ENCODE assay signal across 8 cellular contexts in the genomic region with DNA sequence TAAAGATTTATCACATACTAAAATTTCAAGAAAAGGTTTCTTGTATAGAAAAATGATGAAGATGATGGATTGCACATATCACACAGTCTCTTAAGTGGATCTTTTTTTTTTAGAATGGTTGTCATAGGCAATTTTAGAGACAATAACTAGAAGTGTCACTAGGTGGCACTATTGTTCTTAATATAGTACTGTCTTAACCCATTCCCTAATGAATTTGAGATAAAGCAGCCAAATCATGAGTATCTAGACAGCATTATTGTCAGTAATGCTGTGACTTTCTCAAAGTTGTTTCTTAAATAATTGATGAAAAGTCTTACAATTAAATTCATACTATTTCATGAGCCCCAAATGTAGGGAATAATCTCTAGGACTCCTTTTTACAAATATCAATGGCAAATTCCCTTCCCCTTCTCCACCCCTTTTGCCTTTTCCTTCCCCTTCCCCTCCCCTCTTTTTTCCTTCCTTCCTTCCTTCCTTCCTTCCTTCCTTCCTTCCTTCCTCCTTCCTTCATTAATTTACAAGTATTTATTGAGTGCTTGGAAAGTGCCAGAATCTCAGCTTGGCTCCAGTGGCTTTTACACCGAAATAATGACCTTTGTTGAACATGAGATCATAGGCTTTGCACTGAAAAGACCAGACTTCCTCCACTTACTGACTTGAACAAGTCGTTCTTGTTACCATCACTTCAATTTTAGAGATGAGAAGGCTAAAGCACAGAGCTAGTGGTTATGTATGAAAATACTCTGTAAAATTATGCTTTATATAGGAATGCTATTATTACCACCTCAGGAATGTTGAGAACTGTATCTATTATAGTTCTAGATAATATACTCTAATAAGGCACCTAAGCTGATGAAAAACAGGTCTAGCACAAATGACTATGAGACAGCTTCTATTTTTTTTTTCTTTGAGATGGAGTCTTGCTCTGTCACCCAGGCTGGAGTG. TPM values are rescaled to one million over a fixed set of nuclear protein-coding genes. Genes with fewer than 3 reads are reported as not detected.
DNase-seq lines count a peak whose midpoint lies in the region; ATAC-seq and TF ChIP-seq lines count a peak whose summit lies in the region.

No MANE protein-coding gene starts in this region.

- H3K27ac ChIP-seq in SK-N-SH (ENCODE audit: low read depth in 2 of 2, low read length in 1 of 2), result peak overlapping the region; percentile 30 to 53; a peak in 3 of 4 replicates
- H3K27ac ChIP-seq in esophagus muscularis mucosa (replicated peaks in 1 of 4), result peak overlapping the region in 3 of 4 donors; percentile 19 to 49 (median 23)

- no peak overlapping the region for H2AFZ ChIP-seq in SK-N-SH (ENCODE audit: low read depth)

- H3K4me1 ChIP-seq in SK-N-SH (ENCODE audit: control insufficient read depth in 1 of 2, insufficient read depth in 2 of 2, low read depth in 1 of 2, low read length in 1 of 2) (peaks cover 4 to 25% of the 10 kb centered on the region in 2 experiments; a peak in 3 of 4 replicates), esophagus muscularis mucosa (peaks cover 0 to 8% (median 6%) of the 10 kb centered on the region in 4 donors)

- no peak overlapping the region for H3K4me3 Mint-ChIP-seq in naive thymus-derived CD8-positive, alpha-beta T cell

- peaks cover 0 to 1% (median 0%) of the 10 kb centered on the region in 9 donors for H3K9me3 Mint-ChIP-seq in naive thymus-derived CD8-positive, alpha-beta T cell

- TF ChIP-seq EP300 in SK-N-SH (IDR thresholded peaks at IDR 0.05; ENCODE audit: borderline replicate concordance in 1 of 2, low read depth in 1 of 2, low read length in 1 of 2) (no peak), esophagus muscularis mucosa (IDR thresholded peaks at IDR 0.05) (no peak)

- POLR2A ChIA-PET in SK-N-SH (lab: Yijun Ruan, JAX), result interaction anchor here (0.6 kb wide), 1 partner anchor 110 kb away, joined by 3 read pairs; no protein-coding TSS in a partner anchor
- POLR2A ChIA-PET in naive thymus-derived CD8-positive, alpha-beta T cell (lab: Charles Lee), result interaction anchor here (0.6 to 1.1 kb wide), 2 partner anchors 312 to 384 kb away, joined by 3 to 5 read pairs; no protein-coding TSS in a partner anchor

- intact Hi-C loops in esophagus muscularis mucosa (cut with DNase I), result loop anchor here (5.0 kb wide), 2 partner anchors 176 to 311 kb away; no protein-coding TSS in a partner anchor

- no peaks in the 10 kb centered on the region for H3K9me2 ChIP-seq in SK-N-SH

- 29% methylated on average over 2 of the region's 2 CpGs for WGBS in SK-N-SH (ENCODE audit: low lambda C conversion rate)
- WGBS in esophagus muscularis mucosa, result 23% methylated on average over 2 of the region's 2 CpGs

- H3K9ac ChIP-seq in SK-N-SH, result no peak overlapping the region

- no peaks in the 10 kb centered on the region for H3K27me3 ChIP-seq in SK-N-SH (ENCODE audit: insufficient read depth)
- H3K27me3 ChIP-seq in esophagus muscularis mucosa, result no peaks in the 10 kb centered on the region

- H3K9me3 ChIP-seq in SK-N-SH, result no peaks in the 10 kb centered on the region
- H3K9me3 ChIP-seq in esophagus muscularis mucosa, result no peaks in the 10 kb centered on the region

- H3F3A ChIP-seq in SK-N-SH (replicated peaks; ENCODE audit: insufficient read depth), result peaks cover 37% of the 10 kb centered on the region

- H3K79me2 ChIP-seq in SK-N-SH (ENCODE audit: insufficient read depth), result peaks cover under 1% of the 10 kb centered on the region; the same call in 1 of the 2 replicates

- peak; percentile 50 for ATAC-seq in GM18520 (IDR thresholded peaks at IDR 0.05; ENCODE audit: unreplicated experiment)
- ATAC-seq in naive thymus-derived CD8-positive, alpha-beta T cell, result peak; percentile 86 to 87
- ATAC-seq in HG03039 (IDR thresholded peaks at IDR 0.05; ENCODE audit: unreplicated experiment), result no peak

- H3K4me2 ChIP-seq in SK-N-SH, result no peak overlapping the region

- DNase-seq in AG20443 (ENCODE audit: low spot score) (peak; percentile 60), NCI-H1092 (lab: John Stamatoyannopoulos, UW) (peak; percentile 42), SK-N-SH (peak; percentile 59), esophagus muscularis mucosa (ENCODE audit: extremely low spot score) (no peak), HPDE6-E6E7 (ENCODE audit: extremely low spot score) (no peak)
- peak in 4 of 10 donors; percentile 28 to 76 (median 73) for DNase-seq in naive thymus-derived CD8-positive, alpha-beta T cell

- peak; percentile 71 for TF ChIP-seq CTCF in SK-N-SH (IDR thresholded peaks at IDR 0.05)
- peak; percentile 68 to 74 (median 72) for TF ChIP-seq CTCF in esophagus muscularis mucosa (IDR thresholded peaks at IDR 0.05)

- peak overlapping the region in 1 of 10 donors; percentile 1 for H3K27ac Mint-ChIP-seq in naive thymus-derived CD8-positive, alpha-beta T cell

- no peak for TF ChIP-seq POLR2A in esophagus muscularis mucosa (IDR thresholded peaks at IDR 0.05; ENCODE audit: low read depth)

- CTCF ChIA-PET in SK-N-SH (lab: Yijun Ruan, JAX), result interaction anchor here (0.6 to 13.0 kb wide), 21 partner anchors 9 to 589 kb away, joined by 3 to 233 read pairs (median 4); no protein-coding TSS in a partner anchor

- no peaks in the 10 kb centered on the region for H3K27me3 Mint-ChIP-seq in naive thymus-derived CD8-positive, alpha-beta T cell

- peaks cover 23 to 28% of the 10 kb centered on the region in 2 experiments for H3K36me3 ChIP-seq in SK-N-SH (replicated peaks in 1 of 2; ENCODE audit: control insufficient read depth in 1 of 2, insufficient read depth in 2 of 2, low read length in 1 of 2)
- peaks cover 11 to 26% (median 17%) of the 10 kb centered on the region in 4 donors for H3K36me3 ChIP-seq in esophagus muscularis mucosa

- H3K4me3 ChIP-seq in SK-N-SH (ENCODE audit: low read depth in 2 of 2, low read length in 1 of 2) (no peak overlapping the region; a peak in 1 of 4 replicates), esophagus muscularis mucosa (no peak overlapping the region)

- peaks cover 0 to 21% (median 0%) of the 10 kb centered on the region in 3 donors for H3K36me3 Mint-ChIP-seq in naive thymus-derived CD8-positive, alpha-beta T cell

- peaks cover 0 to 27% (median 0%) of the 10 kb centered on the region in 4 donors for H3K4me1 Mint-ChIP-seq in naive thymus-derived CD8-positive, alpha-beta T cell

- H4K20me1 ChIP-seq in SK-N-SH (ENCODE audit: insufficient read depth), result no peaks in the 10 kb centered on the region

- TF ChIP-seq RAD21 in SK-N-SH (IDR thresholded peaks at IDR 0.05; ENCODE audit: low read length), result peak; percentile 89

TF ChIP-seq in SK-N-SH, 30 proteins besides CTCF, POLR2A, EP300 and RAD21:
- TF ChIP-seq, protein P1, sequence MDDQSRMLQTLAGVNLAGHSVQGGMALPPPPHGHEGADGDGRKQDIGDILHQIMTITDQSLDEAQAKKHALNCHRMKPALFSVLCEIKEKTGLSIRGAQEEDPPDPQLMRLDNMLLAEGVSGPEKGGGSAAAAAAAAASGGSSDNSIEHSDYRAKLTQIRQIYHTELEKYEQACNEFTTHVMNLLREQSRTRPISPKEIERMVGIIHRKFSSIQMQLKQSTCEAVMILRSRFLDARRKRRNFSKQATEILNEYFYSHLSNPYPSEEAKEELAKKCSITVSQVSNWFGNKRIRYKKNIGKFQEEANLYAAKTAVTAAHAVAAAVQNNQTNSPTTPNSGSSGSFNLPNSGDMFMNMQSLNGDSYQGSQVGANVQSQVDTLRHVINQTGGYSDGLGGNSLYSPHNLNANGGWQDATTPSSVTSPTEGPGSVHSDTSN (IDR thresholded peaks at IDR 0.05), result 0 out of 2 replicates have a peak, but pooled peaks have one; percentile 47
- TF ChIP-seq SMC3 (IDR thresholded peaks at IDR 0.05; ENCODE audit: low read depth, low read length) (peak; percentile 72), FOXM1 (IDR thresholded peaks at IDR 0.05; ENCODE audit: low read depth) (no peak), TCF12 (IDR thresholded peaks at IDR 0.05) (0 out of 2 replicates have a peak, but pooled peaks have one; percentile 18)

RNA-seq across cellular contexts. Expression of a gene that starts 19.8 kb away (rescaled TPM):
- polyA plus RNA-seq in SK-N-SH (2012; rRNA removed), result 555 and 645 TPM in 2 replicates
- 727 and 733 TPM in 2 replicates for polyA plus RNA-seq in SK-N-SH (2012; cell fraction: cytosol; rRNA removed)
- 166 and 313 TPM in 2 replicates for polyA plus RNA-seq in SK-N-SH (2012; cell fraction: nucleus; rRNA removed)
- 100 to 1,000 TPM; 211 to 279 (median 244) TPM for total RNA-seq in esophagus muscularis mucosa
- total RNA-seq in naive thymus-derived CD8-positive, alpha-beta T cell, result 100 to 1,000 TPM; 184 to 194 TPM
- 100 to 1,000 TPM; 828 to 956 (median 830) TPM for polyA plus RNA-seq in naive thymus-derived CD8-positive, alpha-beta T cell

RNA-seq across cellular contexts. Expression of a gene that starts 34.1 kb away (rescaled TPM):
- polyA plus RNA-seq in SK-N-SH (2012; rRNA removed), result 448 and 565 TPM in 2 replicates
- polyA plus RNA-seq in SK-N-SH (2012; cell fraction: cytosol; rRNA removed), result 686 and 851 TPM in 2 replicates
- polyA plus RNA-seq in SK-N-SH (2012; cell fraction: nucleus; rRNA removed), result 145 and 283 TPM in 2 replicates
- total RNA-seq in esophagus muscularis mucosa, result 100 to 1,000 TPM; 297 to 460 (median 380) TPM
- total RNA-seq in naive thymus-derived CD8-positive, alpha-beta T cell, result 100 to 1,000 TPM; 432 to 443 TPM
- polyA plus RNA-seq in naive thymus-derived CD8-positive, alpha-beta T cell, result 1,000 to 10,000 TPM; 2,292 to 2,558 (median 2,421) TPM

Comparison
In these comparisons a context has a peak if more than half of its experiments do, and no peak if none do; other contexts are left out.
1. DNase-seq: peak in AG20443 (single experiment), NCI-H1092 (single experiment) and SK-N-SH (single experiment); none in esophagus muscularis mucosa (single experiment) and HPDE6-E6E7 (single experiment).